In genomic region chr22:19350476-19350859, GRCh38 we compare ENCODE assay signal across 1 cellular context.
TF ChIP-seq lines count a peak whose summit lies in the region.

No MANE protein-coding gene starts in this region.

TF ChIP-seq in HepG2, 621 proteins besides CTCF, POLR2A, EP300 and RAD21 (continued from another document):
- TF ChIP-seq, protein P1, sequence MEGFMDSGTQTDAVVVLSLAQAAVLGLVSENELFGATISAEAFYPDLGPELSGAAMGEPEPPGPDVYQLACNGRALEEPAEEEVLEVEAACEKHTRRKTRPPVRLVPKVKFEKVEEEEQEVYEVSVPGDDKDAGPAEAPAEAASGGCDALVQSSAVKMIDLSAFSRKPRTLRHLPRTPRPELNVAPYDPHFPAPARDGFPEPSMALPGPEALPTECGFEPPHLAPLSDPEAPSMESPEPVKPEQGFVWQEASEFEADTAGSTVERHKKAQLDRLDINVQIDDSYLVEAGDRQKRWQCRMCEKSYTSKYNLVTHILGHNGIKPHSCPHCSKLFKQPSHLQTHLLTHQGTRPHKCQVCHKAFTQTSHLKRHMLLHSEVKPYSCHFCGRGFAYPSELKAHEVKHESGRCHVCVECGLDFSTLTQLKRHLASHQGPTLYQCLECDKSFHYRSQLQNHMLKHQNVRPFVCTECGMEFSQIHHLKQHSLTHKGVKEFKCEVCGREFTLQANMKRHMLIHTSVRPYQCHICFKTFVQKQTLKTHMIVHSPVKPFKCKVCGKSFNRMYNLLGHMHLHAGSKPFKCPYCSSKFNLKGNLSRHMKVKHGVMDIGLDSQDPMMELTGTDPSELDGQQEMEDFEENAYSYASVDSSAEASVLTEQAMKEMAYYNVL (CRISPR knock-in tag; IDR thresholded peaks at IDR 0.05; ENCODE audit: borderline replicate concordance): no peak
- TF ChIP-seq TEAD3 (CRISPR knock-in tag; optimal IDR thresholded peaks at IDR 0.05; ENCODE audit: borderline replicate concordance) (no peak), CREB1 (IDR thresholded peaks at IDR 0.05) (no peak), CREB1 (CRISPR knock-in tag; IDR thresholded peaks at IDR 0.05) (no peak), ZNF619 (CRISPR knock-in tag; IDR thresholded peaks at IDR 0.05) (no peak), JARID2 (CRISPR knock-in tag; IDR thresholded peaks at IDR 0.05; ENCODE audit: insufficient replicate concordance) (no peak), ZSCAN12 (CRISPR knock-in tag; IDR thresholded peaks at IDR 0.05) (no peak), KAT7 (CRISPR knock-in tag; IDR thresholded peaks at IDR 0.05; ENCODE audit: borderline replicate concordance) (no peak), JDP2 (CRISPR knock-in tag; IDR thresholded peaks at IDR 0.05; ENCODE audit: borderline replicate concordance) (no peak), ZBTB3 (CRISPR knock-in tag; IDR thresholded peaks at IDR 0.05; ENCODE audit: borderline replicate concordance, low read depth) (no peak), YEATS4 (CRISPR knock-in tag; IDR thresholded peaks at IDR 0.05; ENCODE audit: borderline replicate concordance) (no peak), ZNF639 (CRISPR knock-in tag; conservative IDR thresholded peaks at IDR 0.05) (no peak), RARA (CRISPR knock-in tag; IDR thresholded peaks at IDR 0.05) (no peak)
